Comparison of ENCODE assay signal across 10 cellular contexts in the genomic region with DNA sequence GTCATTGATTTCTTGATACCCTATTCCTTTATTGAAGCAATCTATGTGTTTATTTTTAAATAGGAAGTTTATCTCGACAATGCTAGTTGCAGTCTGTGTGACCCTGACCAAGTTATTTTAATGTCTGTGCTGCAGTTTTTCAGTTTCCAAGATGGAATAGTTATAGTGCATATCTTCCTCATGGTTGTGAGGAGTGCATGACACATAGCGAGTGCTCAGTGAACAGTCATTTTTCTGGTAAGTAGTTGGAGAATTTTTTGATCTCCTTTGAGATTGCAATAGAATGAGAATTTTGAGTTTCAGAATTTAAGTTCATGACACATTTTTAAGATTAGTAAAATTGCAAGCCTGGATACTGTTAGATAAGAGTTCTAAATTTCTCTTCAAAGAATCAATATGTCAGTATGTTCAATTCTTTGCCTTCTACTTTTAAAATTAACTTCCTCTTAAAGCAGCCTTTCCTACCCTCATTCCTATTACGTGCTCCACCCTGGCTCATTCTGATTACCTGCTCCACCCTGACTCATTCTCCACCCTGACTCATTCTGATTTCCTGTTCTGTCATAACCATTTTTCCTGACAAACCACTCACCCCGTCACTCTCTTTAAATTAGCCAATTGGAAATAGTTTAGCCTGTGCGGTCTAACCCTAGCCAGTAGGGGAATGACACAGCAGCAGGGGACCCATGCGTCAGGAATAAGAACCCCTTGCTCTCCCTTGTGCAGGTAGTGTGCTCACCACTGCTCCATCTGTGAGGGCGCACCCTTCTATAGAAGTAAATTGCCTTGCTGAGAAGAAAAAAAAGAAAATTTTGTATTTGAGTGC. TPM values are rescaled to one million over a fixed set of nuclear protein-coding genes. Genes with fewer than 3 reads are reported as not detected.
DNase-seq lines count a peak whose midpoint lies in the region; ATAC-seq and TF ChIP-seq lines count a peak whose summit lies in the region.
"Had no signal": no experiment of that assay in that cellular context is flagged by ENCODE, and none has a peak within 500 bp of the region (broad histone marks: within the 10 kb centered on the region; RNA-seq: fewer than 3 reads in every experiment).

No MANE protein-coding gene starts in this region.

- H2BK12ac ChIP-seq in trophoblast cell (ENCODE audit: low read length): no peak overlapping the region

- H2AFZ ChIP-seq in GM23338 (no peak overlapping the region), trophoblast cell (ENCODE audit: insufficient read depth, low read length, poor library complexity) (no peak overlapping the region)

- no peak overlapping the region; the same call in 1 of the 2 replicates for H3K4me2 ChIP-seq in GM23338
- H3K4me2 ChIP-seq in trophoblast cell (ENCODE audit: low read length): no peak overlapping the region

- H3K36me3 ChIP-seq in GM23338 (ENCODE audit: insufficient read depth) (peaks cover 18% of the 10 kb centered on the region), trophoblast cell (ENCODE audit: control insufficient read depth in 1 of 2, insufficient read depth in 2 of 2, low read length in 2 of 2) (peaks cover 17 to 18% of the 10 kb centered on the region in 2 experiments)

- no peak overlapping the region for H4K8ac ChIP-seq in trophoblast cell (ENCODE audit: low read depth, low read length)

- H3K27ac Mint-ChIP-seq in GM23338: peak overlapping the region; percentile 7; the same call in 1 of the 2 replicates
- peak overlapping the region; percentile 7 for H3K27ac Mint-ChIP-seq in activated naive CD8-positive, alpha-beta T cell

- H3K79me1 ChIP-seq in trophoblast cell (ENCODE audit: low read length): no peaks in the 10 kb centered on the region

- peaks cover 15% of the 10 kb centered on the region for H3K36me3 Mint-ChIP-seq in GM23338 (ENCODE audit: low read depth)
- peaks cover 50% of the 10 kb centered on the region for H3K36me3 Mint-ChIP-seq in activated naive CD8-positive, alpha-beta T cell

- no peak overlapping the region for H2AK5ac ChIP-seq in trophoblast cell (ENCODE audit: low read length)

- DNase-seq in GM23338 (ENCODE audit: low spot score) (no peak), Kasumi-1 (lab: John Stamatoyannopoulos, UW) (peak; percentile 62 to 63), trophoblast cell (peak; percentile 72 to 88), NCI-H128 (lab: John Stamatoyannopoulos, UW; ENCODE audit: unreplicated experiment) (no peak), DMS79 treated with DMSO at 0.1 percent for 48 hours (lab: John Stamatoyannopoulos, UW) (no peak)
- DNase-seq in effector CD8-positive, alpha-beta T cell (lab: John Stamatoyannopoulos, UW): no peak
- DNase-seq: activated gamma-delta T cell, DND-41, Right ventricle myocardium superior had no signal

- H3K79me2 ChIP-seq in GM23338 (replicated peaks; ENCODE audit: insufficient read depth) (peaks cover 96% of the 10 kb centered on the region), trophoblast cell (ENCODE audit: control insufficient read depth, insufficient read depth, low read length, poor library complexity) (peaks cover 23% of the 10 kb centered on the region)

- no peak overlapping the region for H3K23ac ChIP-seq in trophoblast cell (ENCODE audit: low read length)

- no peak overlapping the region for H2BK120ac ChIP-seq in trophoblast cell (ENCODE audit: insufficient read depth, low read length, poor library complexity)

- H4K91ac ChIP-seq in trophoblast cell (ENCODE audit: low read depth, low read length): no peak overlapping the region

- H3K4me1 ChIP-seq in GM23338 (ENCODE audit: insufficient read depth): peaks cover 33% of the 10 kb centered on the region
- H3K4me1 ChIP-seq in trophoblast cell (ENCODE audit: control insufficient read depth in 1 of 2, insufficient read depth in 2 of 2, low read length in 2 of 2): peaks cover 3 to 4% of the 10 kb centered on the region in 2 experiments

- H3K4me3 Mint-ChIP-seq in GM23338: no peak overlapping the region
- no peak overlapping the region for H3K4me3 Mint-ChIP-seq in activated naive CD8-positive, alpha-beta T cell

- H3K27ac ChIP-seq in GM23338 (ENCODE audit: low read depth) (peak overlapping the region; percentile 86), trophoblast cell (ENCODE audit: low read depth, low read length) (no peak overlapping the region)

- no peak overlapping the region for H4K12ac ChIP-seq in trophoblast cell (ENCODE audit: low read depth, low read length)

- no peak for TF ChIP-seq CTCF in GM23338 (conservative IDR thresholded peaks at IDR 0.05; ENCODE audit: low read depth in 2 of 2)

- peaks cover 1% of the 10 kb centered on the region; the same call in 1 of the 2 replicates for H4K20me1 ChIP-seq in GM23338 (replicated peaks; ENCODE audit: insufficient read depth)

- H3K27me3 ChIP-seq in GM23338 (ENCODE audit: insufficient read depth) (no peaks in the 10 kb centered on the region), trophoblast cell (ENCODE audit: insufficient read depth, low read length) (no peaks in the 10 kb centered on the region)

- H3K4ac ChIP-seq in trophoblast cell (ENCODE audit: low read depth, low read length): peak overlapping the region; percentile 35

- H3K4me3 ChIP-seq in GM23338 (peak overlapping the region; percentile 25; the same call in 1 of the 2 replicates), trophoblast cell (ENCODE audit: low read depth, low read length) (no peak overlapping the region)

- peaks cover 10% of the 10 kb centered on the region for H3K27me3 Mint-ChIP-seq in GM23338 (ENCODE audit: insufficient read depth, low read depth, poor library complexity)
- no peaks in the 10 kb centered on the region for H3K27me3 Mint-ChIP-seq in activated naive CD8-positive, alpha-beta T cell

- H2BK5ac ChIP-seq in trophoblast cell (ENCODE audit: low read depth, low read length, poor library complexity): no peak overlapping the region

- ATAC-seq in GM23338: no peak

- no peaks in the 10 kb centered on the region for H3K9me2 ChIP-seq in GM23338 (ENCODE audit: insufficient read depth)

- no peaks in the 10 kb centered on the region; the same call in 1 of the 2 replicates for H3F3A ChIP-seq in GM23338 (replicated peaks; ENCODE audit: low read depth)

- no CpG with 5 or more reads among the region's 7 CpGs for WGBS in trophoblast cell (ENCODE audit: extremely low coverage, insufficient coverage, insufficient read length)

- H3K9me3 Mint-ChIP-seq in GM23338: peaks cover 67% of the 10 kb centered on the region
- H3K9me3 Mint-ChIP-seq in activated naive CD8-positive, alpha-beta T cell (ENCODE audit: low read depth): peaks cover 18% of the 10 kb centered on the region

- H3K14ac ChIP-seq in trophoblast cell (ENCODE audit: low read length): no peak overlapping the region

- peaks cover 23% of the 10 kb centered on the region for H3K4me1 Mint-ChIP-seq in GM23338
- H3K4me1 Mint-ChIP-seq in activated naive CD8-positive, alpha-beta T cell (ENCODE audit: low read depth): peaks cover 17% of the 10 kb centered on the region

- H3K9ac ChIP-seq in trophoblast cell (ENCODE audit: low read length): no peak overlapping the region

- H3K18ac ChIP-seq in trophoblast cell (ENCODE audit: low read length): no peak overlapping the region

- H3K9me3 ChIP-seq in trophoblast cell (ENCODE audit: insufficient read depth, low read depth, low read length): peaks cover 9% of the 10 kb centered on the region

TF ChIP-seq in GM23338, 12 proteins besides CTCF, POLR2A, EP300 and RAD21:
- no peak for TF ChIP-seq CREB1 (CRISPR knock-in tag; IDR thresholded peaks at IDR 0.05; ENCODE audit: low read depth)
- TF ChIP-seq NANOG (IDR thresholded peaks at IDR 0.05; ENCODE audit: borderline replicate concordance): no peak
- no peak for TF ChIP-seq ZNF114 (CRISPR knock-in tag; IDR thresholded peaks at IDR 0.05)

RNA-seq across cellular contexts. Expression of a gene that starts 30.7 kb away (rescaled TPM):
- 144 and 158 TPM in 2 replicates for total RNA-seq in GM23338 (2014; rRNA removed; shearing (Covaris generic))
- polyA plus RNA-seq in GM23338 (2016; fragmentation: Nextera tagmentation; extraction: Ambion mirVana): 48.6 and 49.0 TPM in 2 replicates
- polyA plus RNA-seq in trophoblast cell (2013): 65.0 and 67.0 TPM in 2 replicates

Comparison
In these comparisons a context has a peak if more than half of its experiments do, and no peak if none do; other contexts are left out.
1. DNase-seq: peak in Kasumi-1 (2 of 2) and trophoblast cell (2 of 2); none in GM23338 (single experiment), NCI-H128 (single experiment), DMS79 treated with DMSO at 0.1 percent for 48 hours (single experiment) and effector CD8-positive, alpha-beta T cell (single experiment).